10 cellular contexts compared by ENCODE assay signal in the genomic region with DNA sequence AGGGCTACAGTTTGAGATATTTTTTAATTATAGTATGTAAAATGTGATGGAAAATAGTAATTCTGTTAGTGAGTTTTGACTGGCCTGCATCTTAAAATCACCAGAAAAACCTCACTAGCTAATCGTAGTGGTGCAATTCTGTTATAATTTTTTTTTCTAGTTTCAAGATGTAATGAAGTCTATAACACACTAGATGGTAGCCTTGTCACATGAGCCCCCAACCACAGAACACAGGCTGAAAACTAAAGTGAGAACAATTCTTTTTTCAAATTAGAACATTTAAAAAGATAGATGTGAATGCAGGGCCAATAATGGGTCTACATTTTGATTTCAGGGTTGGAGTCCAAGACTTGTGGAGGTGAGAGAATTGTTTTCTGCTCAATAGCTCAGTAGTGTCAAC.
DNase-seq lines count a peak whose midpoint lies in the region; ATAC-seq, FAIRE-seq and TF ChIP-seq lines count a peak whose summit lies in the region.
"Had no signal": no experiment of that assay in that cellular context is flagged by ENCODE, and none has a peak within 500 bp of the region (broad histone marks: within the 10 kb centered on the region; RNA-seq: fewer than 3 reads in every experiment).

No MANE protein-coding gene starts in this region.

- H4K20me1 ChIP-seq in MM.1S (ENCODE audit: insufficient read depth, low read length), result no peaks in the 10 kb centered on the region

- H3K27me3 Mint-ChIP-seq in stimulated activated memory B cell treated with anti-CD40 and anti-IgM and Interleukin-4, amounts not matched to agents 10 μg/mL and 1 μg/mL and 100 μg/mL, for 72 hours, result peaks cover 13% of the 10 kb centered on the region
- H3K27me3 Mint-ChIP-seq: dendritic cell treated with granulocyte-macrophage colony-stimulating factor and Interleukin-4, amounts not matched to agents 40 ng/mL and 50 ng/mL, for 4 days had no signal

- no peaks in the 10 kb centered on the region for H3K9me3 Mint-ChIP-seq in stimulated activated memory B cell treated with anti-CD40 and anti-IgM and Interleukin-4, amounts not matched to agents 10 μg/mL and 1 μg/mL and 100 μg/mL, for 72 hours
- H3K9me3 Mint-ChIP-seq: dendritic cell treated with granulocyte-macrophage colony-stimulating factor and Interleukin-4, amounts not matched to agents 40 ng/mL and 50 ng/mL, for 4 days had no signal

- H3K27ac ChIP-seq in MM.1S (ENCODE audit: low read length) (no peak overlapping the region), pancreas (no peak overlapping the region), uterus (no peak overlapping the region)
- H3K27ac ChIP-seq: lower lobe of right lung had no signal

- no peak overlapping the region for H3K4me3 Mint-ChIP-seq in stimulated activated memory B cell treated with anti-CD40 and anti-IgM and Interleukin-4, amounts not matched to agents 10 μg/mL and 1 μg/mL and 100 μg/mL, for 72 hours
- H3K4me3 Mint-ChIP-seq: dendritic cell treated with granulocyte-macrophage colony-stimulating factor and Interleukin-4, amounts not matched to agents 40 ng/mL and 50 ng/mL, for 4 days had no signal

- H3K4me1 Mint-ChIP-seq in stimulated activated memory B cell treated with anti-CD40 and anti-IgM and Interleukin-4, amounts not matched to agents 10 μg/mL and 1 μg/mL and 100 μg/mL, for 72 hours, result no peaks in the 10 kb centered on the region

- H3K36me3 ChIP-seq in MM.1S (replicated peaks; ENCODE audit: insufficient read depth, low read length) (no peaks in the 10 kb centered on the region), pancreas (no peaks in the 10 kb centered on the region), uterus (no peaks in the 10 kb centered on the region)
- H3K36me3 ChIP-seq: lower lobe of right lung had no signal

- no peak for TF ChIP-seq POLR2A in uterus (IDR thresholded peaks at IDR 0.05)

- no peaks in the 10 kb centered on the region for H3K9me2 ChIP-seq in MM.1S (replicated peaks; ENCODE audit: insufficient read depth, low read length)

- H3K27me3 ChIP-seq in MM.1S (replicated peaks; ENCODE audit: insufficient read depth, low read length) (no peaks in the 10 kb centered on the region), pancreas (no peaks in the 10 kb centered on the region), uterus (no peaks in the 10 kb centered on the region)

- H2AFZ ChIP-seq in MM.1S (ENCODE audit: low read length), result no peak overlapping the region

- intact Hi-C loops in pancreas (cut with DNase I), result loop anchor here in 1 of 3 donors (10.0 kb wide), 1 partner anchor 800 kb away; no protein-coding TSS in a partner anchor
- intact Hi-C loops in uterus (cut with DNase I; ENCODE audit: low total_unique reads), result no loop called here

- H3K4me1 ChIP-seq in MM.1S (ENCODE audit: low read length) (no peaks in the 10 kb centered on the region), pancreas (peaks cover 0 to 3% (median 0%) of the 10 kb centered on the region in 3 donors), uterus (no peaks in the 10 kb centered on the region)
- H3K4me1 ChIP-seq: lower lobe of right lung had no signal

- no peaks in the 10 kb centered on the region for H3F3A ChIP-seq in MM.1S (ENCODE audit: insufficient read depth, low read length)

- H3K4me2 ChIP-seq in MM.1S (ENCODE audit: low read depth, low read length), result no peak overlapping the region

- no peak overlapping the region for H3K27ac Mint-ChIP-seq in stimulated activated memory B cell treated with anti-CD40 and anti-IgM and Interleukin-4, amounts not matched to agents 10 μg/mL and 1 μg/mL and 100 μg/mL, for 72 hours
- H3K27ac Mint-ChIP-seq: dendritic cell treated with granulocyte-macrophage colony-stimulating factor and Interleukin-4, amounts not matched to agents 40 ng/mL and 50 ng/mL, for 4 days had no signal

- no peak for FAIRE-seq in pancreas (lab: Jason Lieb, UNC)

- no peaks in the 10 kb centered on the region for H3K36me3 Mint-ChIP-seq in stimulated activated memory B cell treated with anti-CD40 and anti-IgM and Interleukin-4, amounts not matched to agents 10 μg/mL and 1 μg/mL and 100 μg/mL, for 72 hours

- H3K4me3 ChIP-seq in GM12864 (ENCODE audit: low read depth, low read length) (no peak overlapping the region), MM.1S (ENCODE audit: low read length) (no peak overlapping the region), pancreas (no peak overlapping the region), uterus (no peak overlapping the region)
- H3K4me3 ChIP-seq: lower lobe of right lung had no signal

- WGBS in pancreas, 2 donors, result 6 to 11% methylated on average over 1 of the region's 1 CpG

- ATAC-seq in pancreas (peak in 3 of 4 donors; percentile 53 to 67 (median 58)), GM18861 (IDR thresholded peaks at IDR 0.05; ENCODE audit: unreplicated experiment) (no peak), GM21619 (IDR thresholded peaks at IDR 0.05; ENCODE audit: unreplicated experiment) (no peak)
- ATAC-seq in stimulated activated memory B cell treated with anti-CD40 and anti-IgM and Interleukin-4, amounts not matched to agents 10 μg/mL and 1 μg/mL and 100 μg/mL, for 72 hours, result no peak
- ATAC-seq: lower lobe of right lung had no signal

- TF ChIP-seq CTCF in GM12864 (IDR thresholded peaks at IDR 0.05; ENCODE audit: low read depth, low read length, missing control alignments), result peak; percentile 10
- peak; percentile 56 for TF ChIP-seq CTCF in MM.1S (IDR thresholded peaks at IDR 0.05; ENCODE audit: low read length)
- TF ChIP-seq CTCF in pancreas (IDR thresholded peaks at IDR 0.05), result peak in 2 of 4 donors; percentile 22 to 24
- TF ChIP-seq CTCF in uterus (IDR thresholded peaks at IDR 0.05), result peak in 2 of 4 experiments; percentile 11 to 23

- no peaks in the 10 kb centered on the region for H3K79me2 ChIP-seq in MM.1S (ENCODE audit: low read length)

- H3K9ac ChIP-seq in MM.1S (ENCODE audit: low read length), result no peak overlapping the region

- H3K9me3 ChIP-seq in MM.1S (replicated peaks; ENCODE audit: insufficient read depth, low read length) (no peaks in the 10 kb centered on the region), pancreas (no peaks in the 10 kb centered on the region), uterus (no peaks in the 10 kb centered on the region)
- H3K9me3 ChIP-seq: lower lobe of right lung had no signal

- DNase-seq in GM12864 (ENCODE audit: low read depth) (no peak), MM.1S (no peak), astrocyte of the hippocampus (ENCODE audit: low read depth, low spot score) (peak; percentile 24), pancreas (no peak), uterus (no peak)
- DNase-seq: lower lobe of right lung had no signal

Comparison
In these comparisons a context has a peak if more than half of its experiments do, and no peak if none do; other contexts are left out.
1. ATAC-seq: peak in pancreas (3 of 4); none in stimulated activated memory B cell treated with anti-CD40 and anti-IgM and Interleukin-4, amounts not matched to agents 10 μg/mL and 1 μg/mL and 100 μg/mL, for 72 hours (single experiment), GM18861 (single experiment) and GM21619 (single experiment).